ENCODE assay signal across 23 cellular contexts in the genomic region with DNA sequence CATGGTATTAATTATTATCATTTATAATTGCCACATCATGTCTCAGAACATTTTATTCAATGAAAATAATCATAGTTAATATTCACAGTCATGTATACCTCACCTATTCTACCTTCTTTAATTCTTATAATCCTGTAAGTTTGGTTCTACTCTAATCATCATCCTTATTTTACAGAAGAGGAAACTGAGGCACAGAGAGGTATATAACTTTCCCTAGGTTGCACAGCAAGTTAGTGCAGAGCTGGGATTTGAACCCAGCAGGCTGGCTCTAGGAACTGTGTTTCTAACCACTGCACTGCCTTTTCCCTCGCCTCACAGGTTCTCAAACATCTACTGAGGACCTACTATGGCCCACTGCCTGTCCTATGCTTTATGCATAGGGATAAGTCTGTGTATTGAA.
"Had no signal": no experiment of that assay in that cellular context is flagged by ENCODE, and none has a peak within 500 bp of the region (broad histone marks: within the 10 kb centered on the region; RNA-seq: fewer than 3 reads in every experiment).

No MANE protein-coding gene starts in this region.

- H3K27ac ChIP-seq: dorsolateral prefrontal cortex, foreskin keratinocyte, heart left ventricle, left lung, lower lobe of right lung had no signal

- H3K79me2 ChIP-seq: hepatocyte had no signal

- H2AFZ ChIP-seq: hepatocyte had no signal

- FAIRE-seq: colon, endothelial cell of umbilical vein, frontal cortex, keratinocyte had no signal

- H3K36me3 ChIP-seq: esophagus muscularis mucosa, gastroesophageal sphincter, heart left ventricle, left lung, lower lobe of right lung had no signal

- H3K4me3 Mint-ChIP-seq: immature natural killer cell, mesothelial cell of epicardium had no signal

- H3K9me3 Mint-ChIP-seq: immature natural killer cell, mesothelial cell of epicardium, naive B cell had no signal

- H3K4me3 ChIP-seq: dorsolateral prefrontal cortex, esophagus muscularis mucosa, gastroesophageal sphincter, heart left ventricle, hepatocyte, left lung, lower lobe of right lung, mucosa of descending colon had no signal

- DNase-seq: dermis blood vessel endothelial cell; dorsolateral prefrontal cortex; effector CD4-positive, alpha-beta T cell; effector memory CD4-positive, alpha-beta T cell; foreskin keratinocyte; heart left ventricle; hypothalamus; immature natural killer cell; left cardiac atrium; left lung; left ventricle myocardium superior; lower lobe of right lung; mesenchymal stem cell; mucosa of descending colon; naive B cell had no signal

- H3K36me3 Mint-ChIP-seq: immature natural killer cell, mesothelial cell of epicardium, naive B cell had no signal

- H3K27me3 Mint-ChIP-seq: naive B cell had no signal

- H3K9me3 ChIP-seq: esophagus muscularis mucosa, gastroesophageal sphincter, heart left ventricle, left lung, lower lobe of right lung, mucosa of descending colon had no signal

- H3K27me3 ChIP-seq: dorsolateral prefrontal cortex, esophagus muscularis mucosa, foreskin keratinocyte, gastroesophageal sphincter, heart left ventricle, hepatocyte, left lung had no signal

- ATAC-seq: gastroesophageal sphincter, heart left ventricle, left cardiac atrium, left lung, left ventricle myocardium superior, lower lobe of right lung, mucosa of descending colon had no signal

- H3K4me2 ChIP-seq: hepatocyte had no signal
